Comparison of ENCODE assay signal across 21 cellular contexts in the genomic region with DNA sequence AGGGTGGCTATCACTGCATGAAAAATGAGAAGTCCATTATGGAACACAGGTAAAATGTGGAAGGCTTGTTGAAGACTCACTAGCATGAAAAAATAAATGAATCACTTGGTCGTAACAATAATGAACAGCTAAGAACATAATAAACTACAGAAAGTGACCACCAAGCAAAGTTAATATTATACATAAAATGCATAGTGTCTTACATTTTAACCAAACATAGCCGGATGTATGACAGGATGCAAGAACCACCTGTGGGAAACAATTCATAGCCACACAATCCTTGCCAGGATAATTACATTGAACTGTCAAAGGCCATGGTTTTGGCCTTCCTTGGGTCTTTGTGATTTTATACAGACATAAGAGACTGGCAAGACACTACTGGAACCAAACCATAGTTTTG.
DNase-seq lines count a peak whose midpoint lies in the region; ATAC-seq, FAIRE-seq and TF ChIP-seq lines count a peak whose summit lies in the region.
"Had no signal": no experiment of that assay in that cellular context is flagged by ENCODE, and none has a peak within 500 bp of the region (broad histone marks: within the 10 kb centered on the region; RNA-seq: fewer than 3 reads in every experiment).

No MANE protein-coding gene starts in this region.

- peaks cover 24% of the 10 kb centered on the region for H3K4me1 ChIP-seq in A549
- peaks cover 14% of the 10 kb centered on the region for H3K4me1 ChIP-seq in HAP-1
- no peaks in the 10 kb centered on the region for H3K4me1 ChIP-seq in upper lobe of left lung
- H3K4me1 ChIP-seq in heart left ventricle = peaks cover 0 to 22% (median 2%) of the 10 kb centered on the region in 12 donors

- FAIRE-seq in A549 (lab: Jason Lieb, UNC) = no peak

- H3K9me3 ChIP-seq in A549 (peaks cover 12% of the 10 kb centered on the region), HAP-1 (no peaks in the 10 kb centered on the region), upper lobe of left lung (no peaks in the 10 kb centered on the region), heart left ventricle (no peaks in the 10 kb centered on the region)
- H3K9me3 ChIP-seq: MG63 had no signal

- H3K4me3 ChIP-seq in A549 (no peak overlapping the region), HAP-1 (no peak overlapping the region), upper lobe of left lung (no peak overlapping the region), heart left ventricle (no peak overlapping the region)
- H3K4me3 ChIP-seq: MG63 had no signal

- no peaks in the 10 kb centered on the region for H3K27me3 ChIP-seq in HAP-1 (ENCODE audit: low read depth)
- no peaks in the 10 kb centered on the region for H3K27me3 ChIP-seq in upper lobe of left lung
- H3K27me3 ChIP-seq in heart left ventricle = peaks cover 0 to 7% (median 0%) of the 10 kb centered on the region in 9 donors
- H3K27me3 ChIP-seq: MG63 had no signal

- TF ChIP-seq RAD21 in A549 (conservative IDR thresholded peaks at IDR 0.05 in 1 of 2, IDR thresholded peaks at IDR 0.05 in 1 of 2) = no peak

- no peak overlapping the region for H3K4me2 ChIP-seq in A549

- 93% methylated on average over 2 of the region's 2 CpGs for WGBS in A549 (ENCODE audit: missing lambda C conversion rate)
- 80% methylated on average over 2 of the region's 2 CpGs for WGBS in upper lobe of left lung, 2 donors
- WGBS in heart left ventricle, 4 donors = 74 to 89% (median 77%) methylated on average over 2 of the region's 2 CpGs

- ATAC-seq in A549 (no peak), GM18909 (IDR thresholded peaks at IDR 0.05; ENCODE audit: poor library complexity, unreplicated experiment) (peak; percentile 53), HG03135 (IDR thresholded peaks at IDR 0.05; ENCODE audit: unreplicated experiment) (peak; percentile 69), upper lobe of left lung (ENCODE audit: low FRiP score in 2 of 2) (no peak), heart left ventricle (no peak)

- in situ Hi-C loops in HAP-1 (cut with MboI; ENCODE audit: low sequenced_read_pairs) = no loop called here

- POLR2A ChIA-PET in A549 (lab: Yijun Ruan, JAX) = interaction anchor here (0.5 kb wide), 1 partner anchor 1376 kb away, joined by 3 read pairs; no protein-coding TSS in a partner anchor

- H3K27ac ChIP-seq in A549 (peak overlapping the region; percentile 29 to 66; a peak in 4 of 6 replicates), upper lobe of left lung (no peak overlapping the region), heart left ventricle (no peak overlapping the region)
- H3K27ac ChIP-seq: 22Rv1 had no signal

- H3K36me3 ChIP-seq in HAP-1 (replicated peaks) (no peaks in the 10 kb centered on the region), upper lobe of left lung (no peaks in the 10 kb centered on the region), heart left ventricle (no peaks in the 10 kb centered on the region)
- H3K36me3 ChIP-seq: MG63 had no signal

- DNase-seq in A549 (ENCODE audit: low read depth in 1 of 2, low spot score in 1 of 2) (no peak), dermis blood vessel endothelial cell (peak; percentile 14), HAP-1 (ENCODE audit: low spot score in 2 of 2) (no peak), upper lobe of left lung (no peak), DMS79 (lab: John Stamatoyannopoulos, UW) (no peak), heart left ventricle (no peak)
- DNase-seq: ACHN, DMS153, GOT3, HCEC 1CT, KG1, MG63, NCI-H1694, NCI-H2029 treated with DMSO at 0.1 percent for 48 hours, NCI-H446 treated with DMSO at 0.1 percent for 48 hours, NCI-H526 treated with DMSO at 0.1 percent for 48 hours, SHP77 treated with DMSO at 0.1 percent for 48 hours, T-helper 1 cell had no signal

- no peak for TF ChIP-seq POLR2A in A549 (IDR thresholded peaks at IDR 0.05; ENCODE audit: low read length)
- TF ChIP-seq POLR2A in upper lobe of left lung (IDR thresholded peaks at IDR 0.05) = no peak
- TF ChIP-seq POLR2A in heart left ventricle (IDR thresholded peaks at IDR 0.05) = no peak

- CTCF ChIA-PET in A549 (lab: Yijun Ruan, JAX) = interaction anchor here (3.7 kb wide), 1 partner anchor 87 kb away, joined by 20 read pairs; no protein-coding TSS in a partner anchor

- intact Hi-C loops in heart left ventricle (cut with DNase I) = no loop called here

- TF ChIP-seq CTCF in A549 (IDR thresholded peaks at IDR 0.05) = no peak
- TF ChIP-seq CTCF in upper lobe of left lung (IDR thresholded peaks at IDR 0.05) = no peak
- no peak for TF ChIP-seq CTCF in heart left ventricle (IDR thresholded peaks at IDR 0.05)

- no peak for TF ChIP-seq EP300 in A549 (IDR thresholded peaks at IDR 0.05)
- no peak for TF ChIP-seq EP300 in upper lobe of left lung (IDR thresholded peaks at IDR 0.05)

TF ChIP-seq in A549, 52 proteins besides CTCF, POLR2A, EP300 and RAD21:
- TF ChIP-seq RARB (CRISPR knock-in tag; IDR thresholded peaks at IDR 0.05) (no peak), NR3C1 (IDR thresholded peaks at IDR 0.05) (no peak), NFE2L2 (conservative IDR thresholded peaks at IDR 0.05; ENCODE audit: low read length) (no peak), CHD4 (IDR thresholded peaks at IDR 0.05; ENCODE audit: borderline replicate concordance) (no peak), FOSB (CRISPR knock-in tag; IDR thresholded peaks at IDR 0.05) (no peak), CBX8 (IDR thresholded peaks at IDR 0.05) (no peak), MAFK (IDR thresholded peaks at IDR 0.05; ENCODE audit: partially characterized antibody) (no peak), BHLHE40 (IDR thresholded peaks at IDR 0.05; ENCODE audit: low read depth, low read length) (no peak), HOXA7 (CRISPR knock-in tag; IDR thresholded peaks at IDR 0.05) (no peak), JUNB (IDR thresholded peaks at IDR 0.05) (no peak), EHF (CRISPR knock-in tag; IDR thresholded peaks at IDR 0.05) (no peak), HOXB13 (CRISPR knock-in tag; IDR thresholded peaks at IDR 0.05; ENCODE audit: low read depth) (no peak), KDM5A (IDR thresholded peaks at IDR 0.05) (no peak), CHD2 (IDR thresholded peaks at IDR 0.05; ENCODE audit: low read length, partially characterized antibody) (no peak)
- TF ChIP-seq, protein P1, sequence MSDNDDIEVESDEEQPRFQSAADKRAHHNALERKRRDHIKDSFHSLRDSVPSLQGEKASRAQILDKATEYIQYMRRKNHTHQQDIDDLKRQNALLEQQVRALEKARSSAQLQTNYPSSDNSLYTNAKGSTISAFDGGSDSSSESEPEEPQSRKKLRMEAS (IDR thresholded peaks at IDR 0.05) = no peak

Comparison
In these comparisons a context has a peak if more than half of its experiments do, and no peak if none do; other contexts are left out.
1. ATAC-seq: peak in GM18909 (single experiment) and HG03135 (single experiment); none in A549 (0 of 2), upper lobe of left lung (0 of 2) and heart left ventricle (0 of 4).
2. H3K27ac ChIP-seq: peak in A549 (2 of 2); none in upper lobe of left lung (0 of 4) and heart left ventricle (0 of 12).